In the genomic region with DNA sequence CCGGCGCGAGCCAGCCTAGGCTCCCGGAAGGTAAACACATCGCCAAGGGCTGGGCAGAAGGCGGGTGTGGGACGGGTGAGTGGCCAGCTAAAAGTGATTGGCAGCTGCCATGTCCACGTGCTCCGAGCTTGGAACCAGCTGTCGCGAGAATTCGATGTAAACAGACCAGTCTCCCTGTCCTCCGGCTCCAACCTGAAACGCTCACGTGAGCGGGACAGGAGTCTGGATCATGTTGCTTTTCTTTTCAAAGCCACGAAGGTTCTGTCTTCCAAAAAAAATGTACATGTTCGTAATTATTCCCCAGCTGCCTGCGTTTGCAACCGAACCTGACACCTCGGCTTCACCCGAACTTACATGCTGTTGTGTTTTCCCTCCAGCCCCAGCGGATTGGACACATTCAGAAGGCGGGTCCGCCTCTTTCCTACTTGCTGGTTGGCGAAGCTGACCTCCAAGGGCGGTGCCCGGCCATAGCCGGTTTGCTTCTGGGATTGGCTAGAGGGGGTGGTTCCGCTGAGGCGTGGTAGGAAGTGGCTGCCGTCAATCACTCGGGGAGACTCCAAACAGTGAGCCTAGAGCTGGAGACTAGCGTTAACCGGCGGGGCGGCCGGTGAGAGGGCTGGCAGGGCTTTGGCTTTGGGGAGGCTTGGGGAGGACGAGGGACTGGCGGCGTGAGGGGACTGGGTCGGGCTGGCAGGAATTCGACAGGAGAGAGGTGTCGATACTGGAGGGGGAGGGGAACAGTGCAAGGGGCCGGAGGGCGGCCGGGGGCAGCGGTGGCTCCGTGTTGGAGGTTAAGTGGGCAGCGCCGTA, we compare ENCODE assay signal across 8 cellular contexts. TPM values are rescaled to one million over a fixed set of nuclear protein-coding genes. Genes with fewer than 3 reads are reported as not detected.
DNase-seq lines count a peak whose midpoint lies in the region; ATAC-seq and TF ChIP-seq lines count a peak whose summit lies in the region.

Gene BCAS3, plus strand, starts transcription at position 544 of the 810 bp plus-strand sequence.

- CTCF ChIA-PET in activated CD4-positive, alpha-beta T cell treated with anti-CD3 and anti-CD28 coated beads, Interleukin-2, amount 10 ng/mL, durations not matched to agents 7 days and 5 days (lab: Charles Lee) = interaction anchor here (0.9 to 1.4 kb wide), 4 partner anchors 9 to 78 kb away, joined by 3 to 5 read pairs (median 4); partner anchors contain the start of gene PPM1D

- H3K36me3 Mint-ChIP-seq in activated CD4-positive, alpha-beta T cell treated with anti-CD3 and anti-CD28 coated beads, Interleukin-2, amount 10 ng/mL, durations not matched to agents 7 days and 5 days (ENCODE audit: low read depth) = no peaks in the 10 kb centered on the region

- DNase-seq in NCI-H69 (lab: John Stamatoyannopoulos, UW) (peak; percentile 99), dermis blood vessel endothelial cell (peak; percentile 99), left lung (peak; percentile 97 to 99)
- DNase-seq in activated CD4-positive, alpha-beta T cell treated with anti-CD3 and anti-CD28 coated beads, Interleukin-2, amount 10 ng/mL, durations not matched to agents 7 days and 5 days = peak; percentile 99
- DNase-seq in stimulated activated CD4-positive, alpha-beta T cell treated with anti-CD3 and anti-CD28 coated beads, Interleukin-2, amount 100 ng/mL, for 48 hours = peak; percentile 90 to 91

- TF ChIP-seq CTCF in left lung (IDR thresholded peaks at IDR 0.05) = peak in 1 of 2 donors; percentile 9

- 0 out of 2 replicates have a peak, but pooled peaks cover 6% of the 10 kb centered on the region for H3K36me3 ChIP-seq in BLaER1
- H3K36me3 ChIP-seq in left lung = peaks cover 0 to 5% of the 10 kb centered on the region in 2 donors

- no peaks in the 10 kb centered on the region for H3K9me3 ChIP-seq in BLaER1
- H3K9me3 ChIP-seq in left lung = no peaks in the 10 kb centered on the region

- H3K9ac ChIP-seq in BLaER1 = peak within 1 kb of the TSS; percentile 86

- intact Hi-C loops in left lung (cut with DNase I) = no loop called here

- H3K4me1 ChIP-seq in BLaER1 = peaks cover 16% of the 10 kb centered on the region
- peaks cover 5 to 17% of the 10 kb centered on the region in 2 donors for H3K4me1 ChIP-seq in left lung

- peaks cover 24% of the 10 kb centered on the region for H3K4me1 Mint-ChIP-seq in activated CD4-positive, alpha-beta T cell treated with anti-CD3 and anti-CD28 coated beads, Interleukin-2, amount 10 ng/mL, durations not matched to agents 7 days and 5 days

- H3K27me3 ChIP-seq in BLaER1 (no peaks in the 10 kb centered on the region), left lung (no peaks in the 10 kb centered on the region)

- H3K27me3 Mint-ChIP-seq in activated CD4-positive, alpha-beta T cell treated with anti-CD3 and anti-CD28 coated beads, Interleukin-2, amount 10 ng/mL, durations not matched to agents 7 days and 5 days = no peaks in the 10 kb centered on the region

- no peaks in the 10 kb centered on the region for H4K20me1 ChIP-seq in BLaER1

- peak within 1 kb of the TSS; percentile 94 for H3K4me2 ChIP-seq in BLaER1

- peak within 1 kb of the TSS; percentile 97 for H3K4me3 Mint-ChIP-seq in activated CD4-positive, alpha-beta T cell treated with anti-CD3 and anti-CD28 coated beads, Interleukin-2, amount 10 ng/mL, durations not matched to agents 7 days and 5 days

- H3K27ac ChIP-seq in BLaER1 (peak within 1 kb of the TSS; percentile 74), left lung (peak within 1 kb of the TSS; percentile 71 to 77)

- H3K4me3 ChIP-seq in BLaER1 (peak within 1 kb of the TSS; percentile 79), left lung (peak within 1 kb of the TSS; percentile 66 to 96)

- POLR2A ChIA-PET in activated CD4-positive, alpha-beta T cell treated with anti-CD3 and anti-CD28 coated beads, Interleukin-2, amount 10 ng/mL, durations not matched to agents 7 days and 5 days (lab: Charles Lee) = interaction anchor here (0.8 to 1.0 kb wide), 2 partner anchors 78 to 599 kb away, joined by 3 to 4 read pairs; partner anchors contain the start of genes HEATR6 and PPM1D

- ATAC-seq in GM19328 (IDR thresholded peaks at IDR 0.05; ENCODE audit: unreplicated experiment) (peak; percentile 96), HG03520 (IDR thresholded peaks at IDR 0.05; ENCODE audit: unreplicated experiment) (peak; percentile 96), left lung (peak; percentile 98)

- H3K9me3 Mint-ChIP-seq in activated CD4-positive, alpha-beta T cell treated with anti-CD3 and anti-CD28 coated beads, Interleukin-2, amount 10 ng/mL, durations not matched to agents 7 days and 5 days = peaks cover 2% of the 10 kb centered on the region

- H3K27ac Mint-ChIP-seq in activated CD4-positive, alpha-beta T cell treated with anti-CD3 and anti-CD28 coated beads, Interleukin-2, amount 10 ng/mL, durations not matched to agents 7 days and 5 days = peak within 1 kb of the TSS; percentile 91

RNA-seq across cellular contexts. Expression of gene BCAS3, which starts in this region (rescaled TPM):
- total RNA-seq in activated CD4-positive, alpha-beta T cell treated with anti-CD3 and anti-CD28 coated beads, Interleukin-2, amount 10 ng/mL, durations not matched to agents 7 days and 5 days = 10 to 100 TPM; 15.5 to 16.4 TPM
- total RNA-seq in dermis blood vessel endothelial cell = 27.4 and 28.2 TPM in 2 replicates
- 10 to 100 TPM; 21.2 to 29.6 TPM for total RNA-seq in left lung

Comparison
In these comparisons a context has a peak if more than half of its experiments do, and no peak if none do; other contexts are left out.
1. Peak in every context shown above with its lines: DNase-seq, ATAC-seq, H3K4me3 ChIP-seq and H3K27ac ChIP-seq.